ENCODE assay signal across 13 cellular contexts in the genomic region with DNA sequence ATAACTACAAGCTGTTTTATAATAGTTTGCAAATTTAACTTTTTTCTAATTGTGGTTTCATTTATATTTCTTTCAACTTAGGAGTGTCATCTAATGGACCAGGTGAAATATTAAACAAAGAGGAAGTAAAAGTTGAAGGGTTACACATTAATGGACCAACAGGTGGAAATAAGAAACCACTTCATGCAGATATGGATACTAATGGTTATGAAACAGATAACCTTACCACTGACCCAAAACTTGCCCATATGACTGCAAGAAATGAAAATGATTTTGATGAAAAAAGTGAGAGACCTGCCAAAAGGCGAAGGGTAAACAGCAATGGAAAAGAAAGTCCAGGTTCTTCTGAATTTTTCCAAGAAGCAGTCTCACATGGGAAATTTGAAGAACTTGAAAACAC. TPM values are rescaled to one million over a fixed set of nuclear protein-coding genes. Genes with fewer than 3 reads are reported as not detected.
A peak's percentile ranks its signal among the peaks of the same experiment; 100 is the strongest.
DNase-seq lines count a peak whose midpoint lies in the region; ATAC-seq, FAIRE-seq and TF ChIP-seq lines count a peak whose summit lies in the region.
"Had no signal": no experiment of that assay in that cellular context is flagged by ENCODE, and none has a peak within 500 bp of the region (broad histone marks: within the 10 kb centered on the region; RNA-seq: fewer than 3 reads in every experiment).

No MANE protein-coding gene starts in this region.

- intact Hi-C loops in CD4-positive, alpha-beta T cell (cut with DNase I, micrococcal nuclease) = loop anchor here (5.0 kb wide), 3 partner anchors 68 to 438 kb away; partner anchors contain the start of gene SLC35D1 (in 1 of the 2)
- intact Hi-C loops in A673 (cut with micrococcal nuclease; ENCODE audit: unreplicated experiment) = no loop called here

- no peak overlapping the region for H3K9ac ChIP-seq in smooth muscle cell (ENCODE audit: low read depth)
- H3K9ac ChIP-seq: BLaER1 treated with 17β-estradiol and CSF1 and Interleukin-3, amounts not matched to agents 10 nM and 100 nM had no signal

- no peak overlapping the region for H2AFZ ChIP-seq in smooth muscle cell (ENCODE audit: low read depth)

- peaks cover 5% of the 10 kb centered on the region for H3F3A ChIP-seq in smooth muscle cell (ENCODE audit: low read depth)

- peaks cover 29% of the 10 kb centered on the region for H3K4me1 Mint-ChIP-seq in CD4-positive, alpha-beta T cell (ENCODE audit: low read depth)

- no peak for TF ChIP-seq CTCF in CD4-positive, alpha-beta T cell (IDR thresholded peaks at IDR 0.05)
- TF ChIP-seq CTCF in smooth muscle cell (IDR thresholded peaks at IDR 0.05; ENCODE audit: borderline replicate concordance, insufficient read depth, poor library complexity, severe bottlenecking) (no peak), A673 (conservative IDR thresholded peaks at IDR 0.05; ENCODE audit: low read depth, low read length) (no peak)

- peaks cover 92% of the 10 kb centered on the region for H3K36me3 Mint-ChIP-seq in CD4-positive, alpha-beta T cell (ENCODE audit: low read depth)

- no peak overlapping the region for H3K4me2 ChIP-seq in smooth muscle cell
- H3K4me2 ChIP-seq: BLaER1 treated with 17β-estradiol and CSF1 and Interleukin-3, amounts not matched to agents 10 nM and 100 nM had no signal

- H3K27ac Mint-ChIP-seq in CD4-positive, alpha-beta T cell = peak overlapping the region; percentile 6

- H3K9me3 Mint-ChIP-seq in CD4-positive, alpha-beta T cell = no peaks in the 10 kb centered on the region

- H3K27me3 Mint-ChIP-seq in CD4-positive, alpha-beta T cell = no peaks in the 10 kb centered on the region

- FAIRE-seq in HTR-8/SVneo (lab: Jason Lieb, UNC) = no peak

- POLR2A ChIA-PET in CD4-positive, alpha-beta T cell (lab: Charles Lee) = interaction anchor here (1.4 to 2.5 kb wide), 2 partner anchors 10 to 11 kb away, joined by 3 to 11 read pairs; no protein-coding TSS in a partner anchor
- POLR2A ChIA-PET in A673 (lab: Charles Lee; ENCODE audit: low non-redundant PET) = no interaction called here

- H3K4me3 Mint-ChIP-seq in CD4-positive, alpha-beta T cell = no peak overlapping the region

- no peak overlapping the region for H3K27ac ChIP-seq in CD4-positive, alpha-beta T cell (ENCODE audit: low read depth, low read length)
- H3K27ac ChIP-seq in smooth muscle cell (ENCODE audit: low read depth) (no peak overlapping the region), A673 (ENCODE audit: low read depth, low read length, poor library complexity, severe bottlenecking) (no peak overlapping the region)
- H3K27ac ChIP-seq: BLaER1 treated with 17β-estradiol and CSF1 and Interleukin-3, amounts not matched to agents 10 nM and 100 nM; cardiac muscle cell; sigmoid colon had no signal

- H3K27me3 ChIP-seq in CD4-positive, alpha-beta T cell (ENCODE audit: control insufficient read depth, insufficient read depth, low read length) = no peaks in the 10 kb centered on the region
- H3K27me3 ChIP-seq in smooth muscle cell (ENCODE audit: low read depth) (no peaks in the 10 kb centered on the region), A673 (replicated peaks; ENCODE audit: insufficient read depth, low read depth, low read length, poor library complexity) (no peaks in the 10 kb centered on the region)
- H3K27me3 ChIP-seq: BLaER1 treated with 17β-estradiol and CSF1 and Interleukin-3, amounts not matched to agents 10 nM and 100 nM; cardiac muscle cell; sigmoid colon had no signal

- no peaks in the 10 kb centered on the region for H3K79me2 ChIP-seq in smooth muscle cell (ENCODE audit: low read depth)

- peaks cover 23% of the 10 kb centered on the region for H3K36me3 ChIP-seq in smooth muscle cell (ENCODE audit: low read depth)
- H3K36me3 ChIP-seq in A673 (ENCODE audit: insufficient read depth, low read length, poor library complexity, severe bottlenecking) = peaks cover 62% of the 10 kb centered on the region

- no peak overlapping the region for H3K4me3 ChIP-seq in smooth muscle cell
- H3K4me3 ChIP-seq in A673 (ENCODE audit: low read depth, low read length, poor library complexity, severe bottlenecking) = no peak overlapping the region
- H3K4me3 ChIP-seq: BLaER1 treated with 17β-estradiol and CSF1 and Interleukin-3, amounts not matched to agents 10 nM and 100 nM; cardiac muscle cell; sigmoid colon had no signal

- BruUV-seq in A673 (replicated peaks; lab: Mats Ljungman, UMichigan) = no TSS peak

- no peaks in the 10 kb centered on the region for H3K9me3 ChIP-seq in CD4-positive, alpha-beta T cell (ENCODE audit: control insufficient read depth, low read length)
- no peaks in the 10 kb centered on the region for H3K9me3 ChIP-seq in smooth muscle cell (replicated peaks; ENCODE audit: low read depth)
- no peaks in the 10 kb centered on the region for H3K9me3 ChIP-seq in A673 (ENCODE audit: low read depth, low read length, poor library complexity, severe bottlenecking)
- H3K9me3 ChIP-seq: BLaER1 treated with 17β-estradiol and CSF1 and Interleukin-3, amounts not matched to agents 10 nM and 100 nM; sigmoid colon had no signal

- 100% methylated on average over 1 of the region's 1 CpG for WGBS in smooth muscle cell (ENCODE audit: low lambda C conversion rate)

- CTCF ChIA-PET in CD4-positive, alpha-beta T cell (lab: Charles Lee) = no interaction called here
- CTCF ChIA-PET in A673 (lab: Charles Lee) = no interaction called here

- no peaks in the 10 kb centered on the region for H3K4me1 ChIP-seq in smooth muscle cell (ENCODE audit: low read depth)
- peaks cover 9% of the 10 kb centered on the region for H3K4me1 ChIP-seq in A673 (ENCODE audit: insufficient read depth, low read length, poor library complexity, severe bottlenecking)

- H4K20me1 ChIP-seq in smooth muscle cell (ENCODE audit: low read depth) = no peaks in the 10 kb centered on the region

- no peak for DNase-seq in CD4-positive, alpha-beta T cell
- peak; percentile 25 for DNase-seq in RPMI8226
- no peak for DNase-seq in smooth muscle cell (lab: John Stamatoyannopoulos, UW; ENCODE audit: unreplicated experiment)
- DNase-seq in cortex of kidney (lab: John Stamatoyannopoulos, UW) = no peak
- DNase-seq in A673 (ENCODE audit: low spot score) = no peak
- no peak for DNase-seq in HTR-8/SVneo (ENCODE audit: insufficient read length, low spot score)
- DNase-seq: sigmoid colon, substantia nigra had no signal

- no peak for ATAC-seq in CD4-positive, alpha-beta T cell (ENCODE audit: poor library complexity)
- ATAC-seq in GM19035 (IDR thresholded peaks at IDR 0.05; ENCODE audit: unreplicated experiment) = peak; percentile 83
- ATAC-seq in HG02870 (IDR thresholded peaks at IDR 0.05; ENCODE audit: unreplicated experiment) = peak; percentile 91
- ATAC-seq: HCT116 had no signal

RNA-seq across cellular contexts. Expression of gene MIER1, which starts 59.7 kb away (rescaled TPM):
- 100 to 1,000 TPM; 106 to 107 TPM for total RNA-seq in CD4-positive, alpha-beta T cell
- 36.1 and 54.4 TPM in 2 replicates for total RNA-seq in smooth muscle cell
- polyA plus RNA-seq in smooth muscle cell = 17.4 and 25.5 TPM in 2 replicates
- 30.3 and 30.7 TPM in 2 replicates for total RNA-seq in A673 (2021)

RNA-seq across cellular contexts. Expression of gene DNAI4, which starts 59.8 kb away (rescaled TPM):
- 1 to 10 TPM; 5.0 to 8.8 TPM for total RNA-seq in CD4-positive, alpha-beta T cell
- total RNA-seq in smooth muscle cell (2.2 and 2.4 TPM in 2 replicates), A673 (2021) (4.9 and 5.3 TPM in 2 replicates)
- polyA plus RNA-seq in smooth muscle cell = 0.63 and 3.9 TPM in 2 replicates
